In the genomic region with DNA sequence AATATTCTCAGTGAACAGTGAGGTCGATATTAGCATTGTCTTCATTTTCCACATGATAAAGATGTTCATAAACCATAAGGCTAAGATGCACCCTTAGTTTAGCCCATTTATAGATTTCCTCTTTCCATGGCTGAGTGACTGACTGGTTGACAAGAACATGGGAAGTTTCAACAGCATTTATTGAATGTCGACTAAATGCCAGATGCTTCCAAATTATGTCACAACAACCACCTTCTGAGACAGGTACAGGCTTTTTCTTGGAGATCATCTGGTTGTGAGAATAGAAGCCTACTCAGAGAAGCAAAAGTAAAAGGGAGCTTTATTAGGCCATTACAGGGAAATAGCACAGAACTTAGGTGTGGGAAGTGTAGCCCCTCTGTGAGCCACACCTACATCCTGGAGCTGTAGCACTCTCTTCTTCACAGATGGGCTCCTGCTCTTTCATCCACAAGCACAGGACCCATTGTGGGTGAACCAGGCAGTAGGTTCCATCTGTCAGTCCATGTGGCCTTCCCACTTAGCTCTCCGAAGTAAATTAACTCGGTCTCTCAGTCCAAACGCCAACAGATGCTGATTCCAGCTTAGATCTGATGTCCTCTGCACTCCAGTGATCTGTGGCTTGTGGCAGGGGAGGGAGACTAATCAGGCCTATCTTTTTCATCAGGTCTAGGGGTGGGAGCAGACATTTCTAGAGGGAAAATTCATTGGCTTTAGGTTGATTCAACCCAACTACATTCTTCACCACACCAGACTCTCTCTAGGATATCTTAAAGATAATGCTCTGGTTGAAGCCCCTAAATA, we compare ENCODE assay signal across 1 cellular context.
TF ChIP-seq lines count a peak whose summit lies in the region.

No MANE protein-coding gene starts in this region.

TF ChIP-seq in H1, 55 proteins besides CTCF, POLR2A, EP300 and RAD21:
- TF ChIP-seq, protein P1, sequence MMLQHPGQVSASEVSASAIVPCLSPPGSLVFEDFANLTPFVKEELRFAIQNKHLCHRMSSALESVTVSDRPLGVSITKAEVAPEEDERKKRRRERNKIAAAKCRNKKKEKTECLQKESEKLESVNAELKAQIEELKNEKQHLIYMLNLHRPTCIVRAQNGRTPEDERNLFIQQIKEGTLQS (IDR thresholded peaks at IDR 0.05; ENCODE audit: insufficient read depth, low read depth, low read length) = no peak
- no peak for TF ChIP-seq CBX8 (IDR thresholded peaks at IDR 0.05; ENCODE audit: borderline replicate concordance, low read depth, low read length)
